Comparison of ENCODE assay signal across 8 cellular contexts in genomic region chr5:152480677-152481076, GRCh38.
DNase-seq lines count a peak whose midpoint lies in the region; ATAC-seq and TF ChIP-seq lines count a peak whose summit lies in the region.
"Not testable (repeated sequence)": the region's sequence is repeated elsewhere in the genome, so short reads cannot be mapped to it uniquely, and the experiment has no call there.

No MANE protein-coding gene starts in this region.

- ATAC-seq in GM18868 (IDR thresholded peaks at IDR 0.05; ENCODE audit: unreplicated experiment): peak; percentile 96
- peak; percentile 95 for ATAC-seq in GM19452 (IDR thresholded peaks at IDR 0.05; ENCODE audit: unreplicated experiment)
- peak; percentile 71 for ATAC-seq in GM21723 (IDR thresholded peaks at IDR 0.05; ENCODE audit: unreplicated experiment)
- ATAC-seq in HG02884 (IDR thresholded peaks at IDR 0.05; ENCODE audit: unreplicated experiment): peak; percentile 94
- peak; percentile 98 for ATAC-seq in HG03175 (IDR thresholded peaks at IDR 0.05; ENCODE audit: unreplicated experiment)
- peak; percentile 97 for ATAC-seq in HG03575 (IDR thresholded peaks at IDR 0.05; ENCODE audit: extremely low read depth, insufficient number of reproducible peaks, low FRiP score, unreplicated experiment)
- ATAC-seq in activated naive CD4-positive, alpha-beta T cell treated with anti-CD3 and anti-CD28 coated beads, Interleukin-2, amount 50 U/mL, for 72 hours: peak; percentile 39 to 49

- H3K4me3 ChIP-seq in GM12865 (ENCODE audit: low read depth, low read length): peak overlapping the region; percentile 17; the same call in 1 of the 2 replicates

- TF ChIP-seq CTCF in GM12865 (IDR thresholded peaks at IDR 0.05; ENCODE audit: insufficient read depth, low read depth, low read length, missing control alignments): not testable (repeated sequence)

- H3K36me3 Mint-ChIP-seq in activated naive CD4-positive, alpha-beta T cell treated with anti-CD3 and anti-CD28 coated beads, Interleukin-2, amount 50 U/mL, for 72 hours: not testable (repeated sequence)

- not testable (repeated sequence) for H3K27ac Mint-ChIP-seq in activated naive CD4-positive, alpha-beta T cell treated with anti-CD3 and anti-CD28 coated beads, Interleukin-2, amount 50 U/mL, for 72 hours

- DNase-seq in GM12865 (ENCODE audit: low read depth): peak; percentile 60
- DNase-seq in activated naive CD4-positive, alpha-beta T cell treated with anti-CD3 and anti-CD28 coated beads, Interleukin-2, amount 50 U/mL, for 72 hours (ENCODE audit: low spot score in 2 of 2): not testable (repeated sequence)

- not testable (repeated sequence) for H3K9me3 Mint-ChIP-seq in activated naive CD4-positive, alpha-beta T cell treated with anti-CD3 and anti-CD28 coated beads, Interleukin-2, amount 50 U/mL, for 72 hours

Comparison
In these comparisons a context has a peak if more than half of its experiments do, and no peak if none do; other contexts are left out.
1. ATAC-seq: peak in every context shown above with its lines; median percentile 98 in HG03175; 97 in HG03575; 96 in GM18868; 95 in GM19452; 94 in HG02884; 71 in GM21723; 44 in activated naive CD4-positive, alpha-beta T cell treated with anti-CD3 and anti-CD28 coated beads, Interleukin-2, amount 50 U/mL, for 72 hours.